ENCODE assay signal across 24 cellular contexts in genomic region chr10:123687758-123688157, GRCh38. TPM values are rescaled to one million over a fixed set of nuclear protein-coding genes. Genes with fewer than 3 reads are reported as not detected.
DNase-seq lines count a peak whose midpoint lies in the region; ATAC-seq and TF ChIP-seq lines count a peak whose summit lies in the region.
"Had no signal": no experiment of that assay in that cellular context is flagged by ENCODE, and none has a peak within 500 bp of the region (broad histone marks: within the 10 kb centered on the region; RNA-seq: fewer than 3 reads in every experiment).

No MANE protein-coding gene starts in this region.

- H3K9me2 ChIP-seq in HCT116 (ENCODE audit: insufficient read depth) = no peaks in the 10 kb centered on the region

- TF ChIP-seq CTCF in BE2C (IDR thresholded peaks at IDR 0.05; ENCODE audit: low read depth, low read length) = no peak
- TF ChIP-seq CTCF in HCT116 (IDR thresholded peaks at IDR 0.05 in 2 of 3, conservative IDR thresholded peaks at IDR 0.05 in 1 of 3; ENCODE audit: borderline replicate concordance in 1 of 3, insufficient read depth in 1 of 3, low read depth in 2 of 3, low read length in 2 of 3) = peak in 2 of 3 experiments; percentile 42 to 47; a peak in 4 of 6 replicates
- TF ChIP-seq CTCF in WTC11 (IDR thresholded peaks at IDR 0.05) = no peak

- TF ChIP-seq RAD21 in HCT116 (IDR thresholded peaks at IDR 0.05; ENCODE audit: low read depth) = peak; percentile 40; the same call in 1 of the 2 replicates

- POLR2A ChIA-PET in HCT116 (lab: Charles Lee) = no interaction called here
- POLR2A ChIA-PET in WTC11 (lab: Charles Lee) = no interaction called here

- no peak overlapping the region for H3K9ac ChIP-seq in HCT116 (ENCODE audit: low read length)
- no peak overlapping the region for H3K9ac ChIP-seq in mesendoderm (ENCODE audit: low read length)

- H3K4me1 Mint-ChIP-seq in WTC11 = no peaks in the 10 kb centered on the region
- H3K4me1 Mint-ChIP-seq: activated naive CD8-positive, alpha-beta T cell treated with anti-CD3 and anti-CD28 coated beads, Interleukin-2, amount 50 U/mL, for 24 hours had no signal

- no peak overlapping the region for H4K8ac ChIP-seq in mesendoderm (ENCODE audit: low read depth, low read length)

- ATAC-seq in HCT116 = peak; percentile 86
- peak; percentile 83 for ATAC-seq in WTC11
- ATAC-seq in GM21528 (IDR thresholded peaks at IDR 0.05; ENCODE audit: low FRiP score, unreplicated experiment) = no peak
- ATAC-seq: activated naive CD8-positive, alpha-beta T cell treated with anti-CD3 and anti-CD28 coated beads, Interleukin-2, amount 50 U/mL, for 24 hours; body of pancreas had no signal

- H3K56ac ChIP-seq in mesendoderm (ENCODE audit: low read length) = no peak overlapping the region

- no peak overlapping the region for H2AK5ac ChIP-seq in mesendoderm (ENCODE audit: low read length)

- no peak overlapping the region for H3K23ac ChIP-seq in mesendoderm (ENCODE audit: low read length)

- H4K5ac ChIP-seq in mesendoderm (ENCODE audit: low read length) = no peak overlapping the region

- no peaks in the 10 kb centered on the region for H3K36me3 ChIP-seq in BE2C
- no peaks in the 10 kb centered on the region for H3K36me3 ChIP-seq in HCT116 (ENCODE audit: control insufficient read depth in 1 of 2, insufficient read depth in 2 of 2, low read length in 2 of 2)
- no peaks in the 10 kb centered on the region for H3K36me3 ChIP-seq in mesendoderm (ENCODE audit: control insufficient read depth, insufficient read depth, low read length)
- H3K36me3 ChIP-seq: esophagus muscularis mucosa had no signal

- RAD21 ChIA-PET in HCT116 (lab: Charles Lee; ENCODE audit: low non-redundant PET in 1 of 2, low total read pairs in 2 of 2, uncharacterized antibody in 2 of 2, unreplicated experiment in 2 of 2) = no interaction called here

- no peaks in the 10 kb centered on the region for H3K79me1 ChIP-seq in mesendoderm (ENCODE audit: low read length)

- H3K9me3 ChIP-seq in BE2C = no peaks in the 10 kb centered on the region
- no peaks in the 10 kb centered on the region for H3K9me3 ChIP-seq in HCT116 (ENCODE audit: control insufficient read depth in 1 of 2, insufficient read depth in 1 of 2, low read depth in 1 of 2, low read length in 2 of 2)
- H3K9me3 ChIP-seq: body of pancreas, esophagus muscularis mucosa had no signal

- no peak overlapping the region for H3K4me2 ChIP-seq in HCT116 (ENCODE audit: low read length)
- H3K4me2 ChIP-seq in mesendoderm (ENCODE audit: low read length) = no peak overlapping the region

- CTCF ChIA-PET in HCT116 (lab: Charles Lee) (interaction anchor here (0.6 to 1.0 kb wide), 4 partner anchors 32 to 701 kb away, joined by 3 to 4 read pairs (median 4); no protein-coding TSS in a partner anchor), WTC11 (lab: Charles Lee) (interaction anchor here (0.6 to 1.7 kb wide), 26 partner anchors 9 to 445 kb away, joined by 3 to 9 read pairs (median 3); partner anchors contain the start of gene CPXM2)

- H2BK15ac ChIP-seq in mesendoderm (replicated peaks; ENCODE audit: low read depth) = no peak overlapping the region

- intact Hi-C loops in HCT116 (cut with micrococcal nuclease) = no loop called here

- peak; percentile 33 for DNase-seq in BE2C
- DNase-seq in HCT116 (ENCODE audit: low read depth, low spot score) = no peak
- DNase-seq in WTC11 (ENCODE audit: low spot score) = peak; percentile 59
- peak; percentile 57 for DNase-seq in mesendoderm
- DNase-seq in medulla oblongata (ENCODE audit: extremely low spot score) = no peak
- DNase-seq in substantia nigra (lab: John Stamatoyannopoulos, UW) = no peak
- DNase-seq: activated CD4-positive, alpha-beta T cell treated with anti-CD3 and anti-CD28 coated beads, Interleukin-2, amount 50 U/mL, for 1 hour; activated CD8-positive, alpha-beta memory T cell treated with anti-CD3 and anti-CD28 coated beads, Interleukin-2, amount 50 U/mL, for 4 hours; activated naive CD8-positive, alpha-beta T cell treated with anti-CD3 and anti-CD28 coated beads, Interleukin-2, amount 50 U/mL, for 24 hours; body of pancreas; DMS79 treated with DMSO at 0.1 percent for 48 hours; effector memory CD4-positive, alpha-beta T cell; mammary epithelial cell; NCI-H1092 treated with DMSO at 0.1 percent for 48 hours; NCI-H2029; stimulated activated CD4-positive, alpha-beta T cell treated with anti-CD3 and anti-CD28 coated beads, Interleukin-2, amount 100 ng/mL, for 48 hours; stimulated activated naive CD4-positive, alpha-beta T cell treated with Interleukin-2 at 50 U/mL for 16 hours had no signal

- no peaks in the 10 kb centered on the region for H3K4me1 ChIP-seq in BE2C
- H3K4me1 ChIP-seq in HCT116 (ENCODE audit: control insufficient read depth in 1 of 2, insufficient read depth in 2 of 2, low read length in 2 of 2) = no peaks in the 10 kb centered on the region
- no peaks in the 10 kb centered on the region for H3K4me1 ChIP-seq in mesendoderm (ENCODE audit: control insufficient read depth, low read depth, low read length)
- H3K4me1 ChIP-seq: body of pancreas, esophagus muscularis mucosa had no signal

- H3K27me3 ChIP-seq in BE2C (no peaks in the 10 kb centered on the region), HCT116 (ENCODE audit: insufficient read depth, low read length) (peaks cover 78% of the 10 kb centered on the region), mesendoderm (ENCODE audit: insufficient read depth, low read length, poor library complexity) (no peaks in the 10 kb centered on the region)

- no peaks in the 10 kb centered on the region for H3K9me3 Mint-ChIP-seq in WTC11
- H3K9me3 Mint-ChIP-seq: activated naive CD8-positive, alpha-beta T cell treated with anti-CD3 and anti-CD28 coated beads, Interleukin-2, amount 50 U/mL, for 24 hours; T-helper 2 cell treated with Interferon-gamma antibody and Interleukin-4, amounts not matched to agents 5 μg/mL and 100 μg/mL, for 36 hours had no signal

- H3K36me3 Mint-ChIP-seq in WTC11 = no peaks in the 10 kb centered on the region

- H2BK5ac ChIP-seq in mesendoderm (ENCODE audit: low read length) = no peak overlapping the region

- H3K27ac Mint-ChIP-seq in WTC11 = no peak overlapping the region
- H3K27ac Mint-ChIP-seq: activated naive CD8-positive, alpha-beta T cell treated with anti-CD3 and anti-CD28 coated beads, Interleukin-2, amount 50 U/mL, for 24 hours; T-helper 2 cell treated with Interferon-gamma antibody and Interleukin-4, amounts not matched to agents 5 μg/mL and 100 μg/mL, for 36 hours had no signal

- no peaks in the 10 kb centered on the region for H4K20me1 ChIP-seq in HCT116 (ENCODE audit: insufficient read depth)

- H2AFZ ChIP-seq in HCT116 (ENCODE audit: low read depth, low read length, poor library complexity, severe bottlenecking) = no peak overlapping the region

- H3K27ac ChIP-seq in HCT116 (ENCODE audit: low read depth, low read length) (no peak overlapping the region), mesendoderm (ENCODE audit: low read depth, low read length) (no peak overlapping the region), substantia nigra (ENCODE audit: low read depth, low read length, poor library complexity, severe bottlenecking) (no peak overlapping the region)
- H3K27ac ChIP-seq: body of pancreas, esophagus muscularis mucosa, RWPE1, VCaP had no signal

- H3K4me3 Mint-ChIP-seq in WTC11 = no peak overlapping the region
- H3K4me3 Mint-ChIP-seq: activated naive CD8-positive, alpha-beta T cell treated with anti-CD3 and anti-CD28 coated beads, Interleukin-2, amount 50 U/mL, for 24 hours; T-helper 2 cell treated with Interferon-gamma antibody and Interleukin-4, amounts not matched to agents 5 μg/mL and 100 μg/mL, for 36 hours had no signal

- BruUV-seq in HCT116 (replicated peaks; lab: Mats Ljungman, UMichigan) = no TSS peak

- no peak for TF ChIP-seq POLR2A in HCT116 (IDR thresholded peaks at IDR 0.05; ENCODE audit: borderline replicate concordance, extremely low read depth, insufficient read depth, insufficient read length)

- H3K4me3 ChIP-seq in BE2C (ENCODE audit: low read depth, low read length) (no peak overlapping the region), HCT116 (replicated peaks in 1 of 2; ENCODE audit: low read depth in 1 of 2, low read length in 2 of 2) (no peak overlapping the region), mesendoderm (ENCODE audit: low read length) (no peak overlapping the region)
- H3K4me3 ChIP-seq: body of pancreas, esophagus muscularis mucosa had no signal

- no peaks in the 10 kb centered on the region for H3K27me3 Mint-ChIP-seq in WTC11 (ENCODE audit: low read depth)
- H3K27me3 Mint-ChIP-seq: activated naive CD8-positive, alpha-beta T cell treated with anti-CD3 and anti-CD28 coated beads, Interleukin-2, amount 50 U/mL, for 24 hours had no signal

- H3K79me2 ChIP-seq in HCT116 (ENCODE audit: insufficient read depth, low read length) (no peaks in the 10 kb centered on the region), mesendoderm (ENCODE audit: control insufficient read depth, insufficient read depth, low read length) (no peaks in the 10 kb centered on the region)

- H2BK120ac ChIP-seq in mesendoderm (ENCODE audit: low read depth, low read length) = no peak overlapping the region

- H3K18ac ChIP-seq in mesendoderm (ENCODE audit: low read length) = no peak overlapping the region

- no CpG with 5 or more reads among the region's 13 CpGs for WGBS in mesendoderm (ENCODE audit: extremely low coverage, insufficient coverage, low lambda C conversion rate)

- H3K4ac ChIP-seq in mesendoderm (ENCODE audit: low read depth, low read length) = no peak overlapping the region

TF ChIP-seq in HCT116, 20 proteins besides CTCF, POLR2A, EP300 and RAD21 (continues in another document):
- no peak for TF ChIP-seq EZH2phosphoT487 (IDR thresholded peaks at IDR 0.05; ENCODE audit: borderline replicate concordance)
- TF ChIP-seq FOSL1 (IDR thresholded peaks at IDR 0.05; ENCODE audit: low read depth) = no peak
- no peak for TF ChIP-seq ZNF274 (IDR thresholded peaks at IDR 0.05; ENCODE audit: low read depth, low read length)
- no peak for TF ChIP-seq MAX (IDR thresholded peaks at IDR 0.05)

TF ChIP-seq in WTC11, 78 proteins besides CTCF, POLR2A, EP300 and RAD21:
- TF ChIP-seq ZNF138 (CRISPR knock-in tag; conservative IDR thresholded peaks at IDR 0.05) = no peak
- TF ChIP-seq PRRX2 (CRISPR knock-in tag; IDR thresholded peaks at IDR 0.05) = no peak
- TF ChIP-seq ZNF219 (CRISPR knock-in tag; IDR thresholded peaks at IDR 0.05; ENCODE audit: borderline replicate concordance) = no peak
- no peak for TF ChIP-seq ZNF121 (CRISPR knock-in tag; IDR thresholded peaks at IDR 0.05)
- no peak for TF ChIP-seq ETV6 (CRISPR knock-in tag; IDR thresholded peaks at IDR 0.05)
- no peak for TF ChIP-seq ZNF416 (CRISPR knock-in tag; IDR thresholded peaks at IDR 0.05)
- TF ChIP-seq ATF1 (CRISPR knock-in tag; IDR thresholded peaks at IDR 0.05) = no peak

RNA-seq across cellular contexts. Expression of gene GPR26, which starts 21.6 kb away (rescaled TPM):
- polyA plus RNA-seq in BE2C (2012; ENCODE audit: insufficient read depth, insufficient read length, low read depth) = not detected
- total RNA-seq in HCT116 (2021; ENCODE audit: unreplicated experiment) (not detected), WTC11 (2021) (0.05 to 0.07 TPM (median 0.07 TPM) in 3 replicates)
- not detected in 2 replicates for polyA plus RNA-seq in HCT116 (2012)
- not detected for polyA plus RNA-seq in mesendoderm (2013, experiment 1 of 2)
- 0.01 TPM for polyA plus RNA-seq in mesendoderm (2013, experiment 2 of 2)
- total RNA-seq: body of pancreas, esophagus muscularis mucosa, mammary epithelial cell, myocyte, omental fat pad had no signal
- polyA plus RNA-seq: mammary epithelial cell had no signal

Comparison
In these comparisons a context has a peak if more than half of its experiments do, and no peak if none do; other contexts are left out.
1. DNase-seq: peak in BE2C (single experiment), WTC11 (single experiment) and mesendoderm (single experiment); none in HCT116 (single experiment), medulla oblongata (single experiment) and substantia nigra (0 of 49).
2. CTCF ChIP-seq: peak in HCT116 (2 of 3); none in BE2C (single experiment) and WTC11 (single experiment).